1 cellular context compared by ENCODE assay signal in the genomic region with DNA sequence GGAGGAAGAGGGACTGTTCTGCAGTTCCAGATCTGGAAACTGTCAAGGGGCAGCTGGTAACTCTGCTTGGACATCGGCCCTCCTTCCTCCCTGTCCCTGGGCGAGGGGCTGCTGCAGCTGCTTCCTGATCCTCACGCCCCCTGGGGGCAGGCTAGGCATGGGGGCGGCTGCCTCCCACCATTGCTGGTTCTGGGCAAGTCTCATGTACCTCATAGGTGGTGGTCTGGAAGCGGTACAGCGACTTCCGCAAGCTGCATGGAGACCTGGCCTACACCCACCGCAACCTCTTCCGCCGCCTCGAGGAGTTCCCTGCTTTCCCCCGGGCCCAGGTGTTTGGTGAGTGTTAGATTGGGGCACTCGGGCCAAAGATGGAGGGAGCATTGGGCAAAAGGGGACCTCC.
TF ChIP-seq lines count a peak whose summit lies in the region.

No MANE protein-coding gene starts in this region.

TF ChIP-seq in HepG2, 621 proteins besides CTCF, POLR2A, EP300 and RAD21:
- TF ChIP-seq STAT5B (CRISPR knock-in tag; IDR thresholded peaks at IDR 0.05) = no peak
- no peak for TF ChIP-seq GTF2F1 (IDR thresholded peaks at IDR 0.05; ENCODE audit: low read length)
- TF ChIP-seq TARDBP (CRISPR knock-in tag; IDR thresholded peaks at IDR 0.05) = no peak
